In genomic region chr5:144169904-144170275, GRCh38 we compare ENCODE assay signal across 8 cellular contexts. TPM values are rescaled to one million over a fixed set of nuclear protein-coding genes. Genes with fewer than 3 reads are reported as not detected.
DNase-seq lines count a peak whose midpoint lies in the region; ATAC-seq, FAIRE-seq and TF ChIP-seq lines count a peak whose summit lies in the region.

No MANE protein-coding gene starts in this region.

- H3K4me1 ChIP-seq in SJCRH30 (peaks cover 4% of the 10 kb centered on the region; the same call in 1 of the 2 replicates), small intestine (ENCODE audit: control insufficient read depth in 2 of 2, insufficient read depth in 1 of 2, low read depth in 1 of 2, low read length in 1 of 2) (peaks cover 3 to 4% of the 10 kb centered on the region in 2 donors)

- H3K36me3 ChIP-seq in SJCRH30 = peaks cover 3% of the 10 kb centered on the region; the same call in 1 of the 2 replicates
- peaks cover 0 to 1% of the 10 kb centered on the region in 2 donors for H3K36me3 ChIP-seq in small intestine (ENCODE audit: control insufficient read depth in 2 of 2, insufficient read depth in 2 of 2, low read length in 2 of 2)

- no peak for TF ChIP-seq CTCF in foreskin fibroblast (IDR thresholded peaks at IDR 0.05; ENCODE audit: low read depth, low read length)

- ATAC-seq in GM21528 (IDR thresholded peaks at IDR 0.05; ENCODE audit: low FRiP score, unreplicated experiment) = peak; percentile 2

- FAIRE-seq in small intestine (lab: Jason Lieb, UNC) = no peak

- no peaks in the 10 kb centered on the region; the same call in 1 of the 2 replicates for H3K27me3 ChIP-seq in SJCRH30
- no peaks in the 10 kb centered on the region for H3K27me3 ChIP-seq in small intestine (ENCODE audit: control insufficient read depth in 2 of 2, insufficient read depth in 2 of 2, low read length in 2 of 2)

- H3K9me3 ChIP-seq in SJCRH30 (replicated peaks) (no peaks in the 10 kb centered on the region), small intestine (ENCODE audit: control insufficient read depth, low read depth) (no peaks in the 10 kb centered on the region)

- H3K27ac ChIP-seq in SJCRH30 (peak overlapping the region; percentile 32), small intestine (ENCODE audit: low read depth in 1 of 2, low read length in 1 of 2) (peak overlapping the region; percentile 80 to 94)

- H3K4me3 ChIP-seq in SJCRH30 = peak overlapping the region; percentile 88
- H3K4me3 ChIP-seq in foreskin fibroblast (ENCODE audit: low read depth in 1 of 2, low read length in 2 of 2) = peak overlapping the region; percentile 72 to 97
- H3K4me3 ChIP-seq in small intestine (ENCODE audit: low read depth in 1 of 2, low read length in 2 of 2) = peak overlapping the region; percentile 78 to 92

- no peak for DNase-seq in SJCRH30
- DNase-seq in foreskin fibroblast = no peak
- DNase-seq in small intestine = peak; percentile 3
- no peak for DNase-seq in retina
- no peak for DNase-seq in inferior parietal cortex (ENCODE audit: extremely low spot score)
- no peak for DNase-seq in activated effector memory CD4-positive, alpha-beta T cell treated with Interleukin-2 at 50 U/mL for 16 hours
- DNase-seq in HPDE6-E6E7 (ENCODE audit: extremely low spot score) = no peak

- 1 to 3% (median 3%) methylated on average over 12 of the region's 12 CpGs for whole genome bisulfite sequencing in small intestine, 3 donors

RNA-seq across cellular contexts. Expression of gene YIPF5, which starts 0.6 kb away (rescaled TPM):
- total RNA-seq in SJCRH30 (2014; rRNA removed; shearing (Covaris generic)) = 43.1 and 45.6 TPM in 2 replicates
- polyA plus RNA-seq in small intestine = 10 to 100 TPM; 16.1 to 19.6 (median 19.5) TPM

RNA-seq across cellular contexts. Expression of gene KCTD16, which starts 0.8 kb away (rescaled TPM):
- total RNA-seq in SJCRH30 (2014; rRNA removed; shearing (Covaris generic)) = 0.04 and 0.05 TPM in 2 replicates
- polyA plus RNA-seq in small intestine = under 1 TPM; under 0.01 to 0.19 (median under 0.01) TPM
